Comparison of ENCODE assay signal across 21 cellular contexts in the genomic region with DNA sequence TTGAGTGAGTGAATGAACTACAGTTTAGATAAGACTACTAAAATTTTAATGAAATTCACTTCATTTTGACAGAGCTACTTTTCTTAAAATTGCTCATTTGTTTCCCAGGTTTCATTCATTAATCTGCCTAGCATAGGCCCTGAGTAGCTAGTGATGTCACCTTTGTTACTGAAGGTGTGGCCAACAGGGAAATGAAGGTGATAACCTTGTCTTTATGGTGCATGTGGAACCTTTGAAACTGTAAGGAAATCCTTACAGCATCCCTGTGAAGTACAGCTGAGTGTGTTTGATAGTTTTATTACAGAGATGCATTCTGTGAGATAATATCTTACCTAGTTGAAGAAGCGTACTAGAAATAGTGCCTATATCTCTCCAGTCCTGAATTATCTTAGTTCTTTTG.
DNase-seq lines count a peak whose midpoint lies in the region; ATAC-seq, FAIRE-seq and TF ChIP-seq lines count a peak whose summit lies in the region.
"Had no signal": no experiment of that assay in that cellular context is flagged by ENCODE, and none has a peak within 500 bp of the region (broad histone marks: within the 10 kb centered on the region; RNA-seq: fewer than 3 reads in every experiment).

No MANE protein-coding gene starts in this region.

- 93% methylated on average over 1 of the region's 1 CpG for WGBS in A549 (ENCODE audit: missing lambda C conversion rate)

- TF ChIP-seq POLR2A in A549 (IDR thresholded peaks at IDR 0.05; ENCODE audit: low read length) = no peak
- no peak for TF ChIP-seq POLR2A in HCT116 (IDR thresholded peaks at IDR 0.05; ENCODE audit: borderline replicate concordance, extremely low read depth, insufficient read depth, insufficient read length)

- H4K20me1 ChIP-seq in HCT116 (ENCODE audit: insufficient read depth) = no peaks in the 10 kb centered on the region
- H4K20me1 ChIP-seq in astrocyte (ENCODE audit: insufficient read depth, low read length) = peaks cover 62% of the 10 kb centered on the region

- H3K36me3 Mint-ChIP-seq in astrocyte (ENCODE audit: low read depth, unreplicated experiment) = no peaks in the 10 kb centered on the region
- H3K36me3 Mint-ChIP-seq: activated naive CD8-positive, alpha-beta T cell had no signal

- H3K27ac ChIP-seq in A549 = no peak overlapping the region; a peak in 2 of 6 replicates
- H3K27ac ChIP-seq in HCT116 (ENCODE audit: low read depth, low read length) = no peak overlapping the region
- no peak overlapping the region for H3K27ac ChIP-seq in astrocyte (ENCODE audit: low read depth, low read length)
- peak overlapping the region; percentile 75 to 87 for H3K27ac ChIP-seq in mucosa of rectum (ENCODE audit: low read depth in 2 of 2, low read length in 2 of 2)

- TF ChIP-seq EP300 in A549 (IDR thresholded peaks at IDR 0.05) = no peak

- peaks cover 47% of the 10 kb centered on the region for H3K4me1 Mint-ChIP-seq in astrocyte (ENCODE audit: low read depth, unreplicated experiment)

- no peaks in the 10 kb centered on the region for H3K9me3 Mint-ChIP-seq in astrocyte (ENCODE audit: unreplicated experiment)
- H3K9me3 Mint-ChIP-seq: activated B cell treated with CpG ODN at 0.5 μM for 24 hours; activated T-cell treated with anti-CD3 and anti-CD28 coated beads, Interleukin-2, amount 50 U/mL, for 72 hours; stimulated activated naive B cell treated with anti-CD40 and anti-IgM and Interleukin-4, amounts not matched to agents 10 μg/mL and 1 μg/mL and 100 μg/mL, for 72 hours had no signal

- H3K36me3 ChIP-seq in HCT116 (ENCODE audit: control insufficient read depth in 1 of 2, insufficient read depth in 2 of 2, low read length in 2 of 2) (no peaks in the 10 kb centered on the region), astrocyte (ENCODE audit: insufficient read depth, low read length) (no peaks in the 10 kb centered on the region), mucosa of rectum (ENCODE audit: control insufficient read depth in 2 of 2, insufficient read depth in 2 of 2, low read length in 2 of 2) (peaks cover 0 to 3% of the 10 kb centered on the region in 2 donors)
- H3K36me3 ChIP-seq: brain microvascular endothelial cell, neutrophil had no signal

- no peaks in the 10 kb centered on the region for H3K9me2 ChIP-seq in HCT116 (ENCODE audit: insufficient read depth)

- H3K9ac ChIP-seq in HCT116 (ENCODE audit: low read length) (no peak overlapping the region), astrocyte (ENCODE audit: low read length) (no peak overlapping the region), mucosa of rectum (ENCODE audit: low read depth in 1 of 2, low read length in 2 of 2) (no peak overlapping the region)

- H3K27ac Mint-ChIP-seq in astrocyte (ENCODE audit: unreplicated experiment) = no peak overlapping the region
- H3K27ac Mint-ChIP-seq: activated B cell treated with CpG ODN at 0.5 μM for 24 hours; activated CD8-positive, alpha-beta T cell treated with anti-CD3 and anti-CD28 coated beads, Interleukin-2, amount 10 ng/mL, durations not matched to agents 7 days and 5 days; activated naive CD8-positive, alpha-beta T cell; activated T-cell treated with anti-CD3 and anti-CD28 coated beads, Interleukin-2, amount 50 U/mL, for 72 hours; stimulated activated naive B cell treated with anti-CD40 and anti-IgM and Interleukin-4, amounts not matched to agents 10 μg/mL and 1 μg/mL and 100 μg/mL, for 72 hours had no signal

- H3K9me3 ChIP-seq in A549 (no peaks in the 10 kb centered on the region), HCT116 (ENCODE audit: control insufficient read depth in 1 of 2, insufficient read depth in 1 of 2, low read depth in 1 of 2, low read length in 2 of 2) (no peaks in the 10 kb centered on the region), astrocyte (ENCODE audit: insufficient read depth, low read depth, low read length) (no peaks in the 10 kb centered on the region), mucosa of rectum (ENCODE audit: control insufficient read depth in 2 of 2, low read length in 2 of 2) (no peaks in the 10 kb centered on the region)
- H3K9me3 ChIP-seq: neutrophil had no signal

- intact Hi-C loops in HCT116 (cut with micrococcal nuclease) = loop anchor here (5.0 kb wide), 1 partner anchor 161 kb away; no protein-coding TSS in a partner anchor

- RAD21 ChIA-PET in HCT116 (lab: Charles Lee; ENCODE audit: low non-redundant PET in 1 of 2, low total read pairs in 2 of 2, uncharacterized antibody in 2 of 2, unreplicated experiment in 2 of 2) = no interaction called here

- TF ChIP-seq CTCF in A549 (IDR thresholded peaks at IDR 0.05) = no peak
- TF ChIP-seq CTCF in HCT116 (IDR thresholded peaks at IDR 0.05 in 2 of 3, conservative IDR thresholded peaks at IDR 0.05 in 1 of 3; ENCODE audit: borderline replicate concordance in 1 of 3, insufficient read depth in 1 of 3, low read depth in 2 of 3, low read length in 2 of 3) = no peak
- no peak for TF ChIP-seq CTCF in astrocyte (IDR thresholded peaks at IDR 0.05; ENCODE audit: insufficient read depth, low read depth, low read length)

- TF ChIP-seq RAD21 in A549 (conservative IDR thresholded peaks at IDR 0.05 in 1 of 2, IDR thresholded peaks at IDR 0.05 in 1 of 2) = no peak
- TF ChIP-seq RAD21 in HCT116 (IDR thresholded peaks at IDR 0.05; ENCODE audit: low read depth) = no peak

- FAIRE-seq in A549 (lab: Jason Lieb, UNC) = no peak
- FAIRE-seq in astrocyte (lab: Jason Lieb, UNC) = peak; percentile 23

- H3K4me1 ChIP-seq in A549 (peaks cover 47% of the 10 kb centered on the region), HCT116 (ENCODE audit: control insufficient read depth in 1 of 2, insufficient read depth in 2 of 2, low read length in 2 of 2) (peaks cover 21 to 36% of the 10 kb centered on the region in 2 experiments), astrocyte (ENCODE audit: insufficient read depth, low read length) (peaks cover 11% of the 10 kb centered on the region), mucosa of rectum (ENCODE audit: control insufficient read depth in 2 of 2, insufficient read depth in 2 of 2, low read length in 2 of 2) (peaks cover 3 to 22% of the 10 kb centered on the region in 2 donors)

- DNase-seq in A549 (ENCODE audit: low read depth in 1 of 2, low spot score in 1 of 2) (no peak), HCT116 (ENCODE audit: low read depth, low spot score) (no peak), astrocyte (ENCODE audit: low read depth) (no peak), SKM-1 (lab: John Stamatoyannopoulos, UW; ENCODE audit: unreplicated experiment) (no peak), NOMO-1 (lab: John Stamatoyannopoulos, UW; ENCODE audit: unreplicated experiment in 2 of 2) (no peak)
- DNase-seq in activated CD8-positive, alpha-beta memory T cell treated with anti-CD3 and anti-CD28 coated beads for 24 hours = no peak
- DNase-seq: activated B cell treated with CpG ODN at 0.5 μM for 24 hours; activated CD8-positive, alpha-beta T cell treated with anti-CD3 and anti-CD28 coated beads, Interleukin-2, amount 10 ng/mL, durations not matched to agents 7 days and 5 days; activated T-cell treated with anti-CD3 and anti-CD28 coated beads, Interleukin-2, amount 50 U/mL, for 72 hours; brain microvascular endothelial cell; EL; glutamatergic neuron; NCI-H226; NK-92 treated with Interleukin-12 subunit alpha and Interleukin-12 subunit beta, amount 100 ng/mL, for 24 hours; stimulated activated CD4-positive, alpha-beta T cell treated with anti-CD3 and anti-CD28 coated beads, Interleukin-15, amount 100 ng/mL, for 24 hours; stimulated activated naive B cell treated with anti-CD40 and anti-IgM and Interleukin-4, amounts not matched to agents 10 μg/mL and 1 μg/mL and 100 μg/mL, for 72 hours; trophoblast cell had no signal

- POLR2A ChIA-PET in A549 (lab: Yijun Ruan, JAX) (no interaction called here), HCT116 (lab: Charles Lee) (no interaction called here)

- no peak overlapping the region for H3K4me3 Mint-ChIP-seq in astrocyte (ENCODE audit: unreplicated experiment)
- H3K4me3 Mint-ChIP-seq: activated B cell treated with CpG ODN at 0.5 μM for 24 hours; activated CD8-positive, alpha-beta T cell treated with anti-CD3 and anti-CD28 coated beads, Interleukin-2, amount 10 ng/mL, durations not matched to agents 7 days and 5 days; activated naive CD8-positive, alpha-beta T cell; activated T-cell treated with anti-CD3 and anti-CD28 coated beads, Interleukin-2, amount 50 U/mL, for 72 hours; stimulated activated naive B cell treated with anti-CD40 and anti-IgM and Interleukin-4, amounts not matched to agents 10 μg/mL and 1 μg/mL and 100 μg/mL, for 72 hours had no signal

- H3K4me3 ChIP-seq in A549 (no peak overlapping the region), HCT116 (replicated peaks in 1 of 2; ENCODE audit: low read depth in 1 of 2, low read length in 2 of 2) (no peak overlapping the region), astrocyte (ENCODE audit: insufficient read depth, low read depth, low read length) (no peak overlapping the region), mucosa of rectum (ENCODE audit: low read length in 2 of 2) (no peak overlapping the region)

- H3K79me2 ChIP-seq in HCT116 (ENCODE audit: insufficient read depth, low read length) (peaks cover 31% of the 10 kb centered on the region), astrocyte (ENCODE audit: insufficient read depth, low read length) (peaks cover 70% of the 10 kb centered on the region)

- H2AFZ ChIP-seq in HCT116 (ENCODE audit: low read depth, low read length, poor library complexity, severe bottlenecking) = no peak overlapping the region
- H2AFZ ChIP-seq in astrocyte (ENCODE audit: low read depth, low read length) = no peak overlapping the region

- H3K4me2 ChIP-seq in A549 (peak overlapping the region; percentile 59; the same call in 2 of the 3 replicates), HCT116 (ENCODE audit: low read length) (peak overlapping the region; percentile 74), astrocyte (ENCODE audit: low read length) (no peak overlapping the region)

- no TSS peak for BruUV-seq in HCT116 (replicated peaks; lab: Mats Ljungman, UMichigan)

- CTCF ChIA-PET in A549 (lab: Yijun Ruan, JAX) (interaction anchor here (0.6 to 5.3 kb wide), 4 partner anchors 12 to 197 kb away, joined by 3 to 36 read pairs (median 18); no protein-coding TSS in a partner anchor), HCT116 (lab: Charles Lee) (interaction anchor here (3.0 kb wide), 1 partner anchor 12 kb away, joined by 12 read pairs; no protein-coding TSS in a partner anchor)

- H3K27me3 Mint-ChIP-seq in astrocyte (ENCODE audit: low read depth, unreplicated experiment) = no peaks in the 10 kb centered on the region
- H3K27me3 Mint-ChIP-seq: activated B cell treated with CpG ODN at 0.5 μM for 24 hours; activated naive CD8-positive, alpha-beta T cell; stimulated activated naive B cell treated with anti-CD40 and anti-IgM and Interleukin-4, amounts not matched to agents 10 μg/mL and 1 μg/mL and 100 μg/mL, for 72 hours had no signal

- ATAC-seq in A549 = no peak
- no peak for ATAC-seq in HCT116
- no peak for ATAC-seq in GM19328 (IDR thresholded peaks at IDR 0.05; ENCODE audit: unreplicated experiment)
- ATAC-seq: activated CD8-positive, alpha-beta T cell treated with anti-CD3 and anti-CD28 coated beads, Interleukin-2, amount 10 ng/mL, durations not matched to agents 7 days and 5 days; activated T-cell treated with anti-CD3 and anti-CD28 coated beads, Interleukin-2, amount 50 U/mL, for 72 hours had no signal

- no peaks in the 10 kb centered on the region for H3K27me3 ChIP-seq in HCT116 (ENCODE audit: insufficient read depth, low read length)
- no peaks in the 10 kb centered on the region for H3K27me3 ChIP-seq in astrocyte (ENCODE audit: insufficient read depth, low read length)
- H3K27me3 ChIP-seq in mucosa of rectum (ENCODE audit: control insufficient read depth in 2 of 2, insufficient read depth in 2 of 2, low read length in 2 of 2) = no peaks in the 10 kb centered on the region
- H3K27me3 ChIP-seq: brain microvascular endothelial cell, neutrophil had no signal

Comparison
In these comparisons a context has a peak if more than half of its experiments do, and no peak if none do; other contexts are left out.
1. H3K27ac ChIP-seq: peak in mucosa of rectum (2 of 2); none in A549 (0 of 2), HCT116 (single experiment) and astrocyte (single experiment).